17 cellular contexts compared by ENCODE assay signal in the genomic region with DNA sequence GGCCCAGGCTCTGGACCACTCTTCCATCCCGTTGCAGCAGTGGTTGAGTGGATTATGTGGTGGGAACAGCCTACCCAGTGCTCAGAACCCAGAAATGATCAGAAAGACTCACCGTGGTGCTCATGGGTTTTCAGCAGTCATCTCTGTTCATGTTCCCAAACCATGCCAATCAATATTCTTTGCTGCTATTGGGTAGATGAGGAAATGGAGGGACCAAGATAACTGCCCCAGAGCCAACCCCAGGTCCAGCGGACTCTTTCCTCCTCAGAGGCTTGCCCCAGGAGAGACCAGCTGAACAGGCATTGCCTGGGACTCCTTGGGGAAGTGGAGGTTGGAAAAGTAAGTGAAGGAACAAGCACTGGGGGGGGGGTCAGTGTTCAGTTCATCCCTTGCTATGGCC.
"Had no signal": no experiment of that assay in that cellular context is flagged by ENCODE, and none has a peak within 500 bp of the region (broad histone marks: within the 10 kb centered on the region; RNA-seq: fewer than 3 reads in every experiment).

No MANE protein-coding gene starts in this region.

- H3K27ac ChIP-seq: sigmoid colon, VCaP had no signal

- H3K4me3 ChIP-seq: lung, mucosa of descending colon, sigmoid colon, tibial artery had no signal

- DNase-seq: activated CD4-positive, alpha-beta memory T cell treated with anti-CD3 and anti-CD28 coated beads, Interleukin-2, amount 10 ng/mL, durations not matched to agents 7 days and 5 days; activated CD4-positive, alpha-beta T cell treated with anti-CD3 and anti-CD28 coated beads for 36 hours; activated naive CD4-positive, alpha-beta T cell treated with anti-CD3 and anti-CD28 coated beads, Interleukin-2, amount 50 U/mL, for 16 hours; dorsolateral prefrontal cortex; left colon; nephron progenitor cell; SIG-M5; sigmoid colon; stimulated activated CD4-positive, alpha-beta T cell treated with anti-CD3 and anti-CD28 coated beads, Interleukin-2, amount 100 ng/mL, for 48 hours; T-helper 9 cell had no signal

- H3K4me3 Mint-ChIP-seq: activated CD4-positive, alpha-beta memory T cell treated with anti-CD3 and anti-CD28 coated beads, Interleukin-2, amount 10 ng/mL, durations not matched to agents 7 days and 5 days; activated CD4-positive, alpha-beta T cell treated with anti-CD3 and anti-CD28 coated beads for 36 hours; nephron progenitor cell had no signal

- H3K9me3 ChIP-seq: breast epithelium, mucosa of descending colon, sigmoid colon, tibial artery had no signal

- H3K36me3 ChIP-seq: breast epithelium, sigmoid colon, tibial artery had no signal

- H3K9me3 Mint-ChIP-seq: activated CD4-positive, alpha-beta memory T cell treated with anti-CD3 and anti-CD28 coated beads, Interleukin-2, amount 10 ng/mL, durations not matched to agents 7 days and 5 days; activated T-helper 17 cell treated with anti-CD3 and anti-CD28 coated beads, Interleukin-2, amount 50 U/mL, for 72 hours; nephron progenitor cell had no signal

- H3K27ac Mint-ChIP-seq: activated CD4-positive, alpha-beta memory T cell treated with anti-CD3 and anti-CD28 coated beads, Interleukin-2, amount 10 ng/mL, durations not matched to agents 7 days and 5 days; nephron progenitor cell had no signal

- H3K27me3 ChIP-seq: breast epithelium, dorsolateral prefrontal cortex, sigmoid colon, tibial artery had no signal

- ATAC-seq: esophagus mucosa, left colon had no signal
